8 cellular contexts compared by ENCODE assay signal in the genomic region with DNA sequence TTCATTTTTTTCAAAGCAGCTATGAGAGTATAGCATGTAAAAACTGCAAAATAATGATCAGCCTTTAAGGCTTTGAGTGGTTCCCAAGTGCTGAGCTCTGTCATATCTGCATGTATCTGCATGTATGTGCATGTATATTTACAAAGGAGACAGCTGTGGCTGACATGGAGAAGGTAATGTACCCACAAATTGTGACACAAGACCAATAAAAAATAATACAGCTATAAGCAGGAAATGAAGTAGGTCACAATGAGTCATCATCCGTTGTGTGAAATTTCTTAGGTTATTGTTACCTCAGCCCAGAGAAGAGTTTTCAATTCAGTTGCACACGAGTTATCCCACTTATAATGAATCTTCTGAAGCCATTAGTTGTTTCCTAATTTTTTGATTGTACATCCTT.
DNase-seq lines count a peak whose midpoint lies in the region; ATAC-seq and TF ChIP-seq lines count a peak whose summit lies in the region.

No MANE protein-coding gene starts in this region.

- DNase-seq in SK-N-SH (no peak), LNCaP clone FGC (ENCODE audit: low read depth) (peak; percentile 51), adipocyte (ENCODE audit: low read depth) (peak; percentile 7), myocyte (ENCODE audit: low read depth) (peak; percentile 20), AG08396 (ENCODE audit: low spot score) (no peak), NCI-H345 treated with DMSO at 0.1 percent for 48 hours (lab: John Stamatoyannopoulos, UW; ENCODE audit: unreplicated experiment) (no peak)

- TF ChIP-seq RAD21 in SK-N-SH (IDR thresholded peaks at IDR 0.05; ENCODE audit: low read length) = no peak

- H2AFZ ChIP-seq in SK-N-SH (ENCODE audit: low read depth) = peak overlapping the region; percentile 49; the same call in 1 of the 2 replicates

- 54% methylated on average over 2 of the region's 2 CpGs for WGBS in SK-N-SH (ENCODE audit: low lambda C conversion rate)

- TF ChIP-seq EP300 in SK-N-SH (IDR thresholded peaks at IDR 0.05; ENCODE audit: borderline replicate concordance in 1 of 2, low read depth in 1 of 2, low read length in 1 of 2) = no peak

- no peaks in the 10 kb centered on the region for H3F3A ChIP-seq in SK-N-SH (replicated peaks; ENCODE audit: insufficient read depth)

- H3K36me3 ChIP-seq in SK-N-SH (replicated peaks in 1 of 2; ENCODE audit: control insufficient read depth in 1 of 2, insufficient read depth in 2 of 2, low read length in 1 of 2) = no peaks in the 10 kb centered on the region
- H3K36me3 ChIP-seq in adipocyte (ENCODE audit: control insufficient read depth, insufficient read depth, low read length, severe bottlenecking) = no peaks in the 10 kb centered on the region

- ATAC-seq in SK-N-SH treated with all-trans-retinoic acid at 6 μM for 48 hours = no peak
- ATAC-seq in GM21526 (IDR thresholded peaks at IDR 0.05; ENCODE audit: low FRiP score, unreplicated experiment) = no peak

- no peak overlapping the region for H3K4me2 ChIP-seq in SK-N-SH

- H3K27me3 ChIP-seq in SK-N-SH (ENCODE audit: insufficient read depth) (no peaks in the 10 kb centered on the region), adipocyte (replicated peaks; ENCODE audit: control insufficient read depth, insufficient read depth, low read length) (no peaks in the 10 kb centered on the region)

- H3K9ac ChIP-seq in SK-N-SH = no peak overlapping the region
- no peak overlapping the region for H3K9ac ChIP-seq in adipocyte (ENCODE audit: low read length)

- H4K20me1 ChIP-seq in SK-N-SH (ENCODE audit: insufficient read depth) = no peaks in the 10 kb centered on the region

- H3K79me2 ChIP-seq in SK-N-SH (ENCODE audit: insufficient read depth) = no peaks in the 10 kb centered on the region

- peaks cover 0 to 11% of the 10 kb centered on the region in 2 experiments; a peak in 2 of 4 replicates for H3K4me1 ChIP-seq in SK-N-SH (ENCODE audit: control insufficient read depth in 1 of 2, insufficient read depth in 2 of 2, low read depth in 1 of 2, low read length in 1 of 2)
- H3K4me1 ChIP-seq in adipocyte (ENCODE audit: control insufficient read depth, insufficient read depth, low read length) = peaks cover 24% of the 10 kb centered on the region

- CTCF ChIA-PET in SK-N-SH (lab: Yijun Ruan, JAX) = interaction anchor here (0.6 to 1.7 kb wide), 2 partner anchors 613 to 734 kb away, joined by 3 to 4 read pairs; no protein-coding TSS in a partner anchor

- no peak overlapping the region for H3K27ac ChIP-seq in SK-N-SH (ENCODE audit: low read depth in 2 of 2, low read length in 1 of 2)

- H3K9me3 ChIP-seq in SK-N-SH = no peaks in the 10 kb centered on the region
- H3K9me3 ChIP-seq in adipocyte (ENCODE audit: control insufficient read depth, low read length) = no peaks in the 10 kb centered on the region

- TF ChIP-seq CTCF in SK-N-SH (IDR thresholded peaks at IDR 0.05) = no peak
- TF ChIP-seq CTCF in LNCaP clone FGC (IDR thresholded peaks at IDR 0.05; ENCODE audit: control insufficient read depth, extremely low read depth, insufficient read depth) = no peak

- POLR2A ChIA-PET in SK-N-SH (lab: Yijun Ruan, JAX) = no interaction called here

- H3K4me3 ChIP-seq in SK-N-SH (ENCODE audit: low read depth in 2 of 2, low read length in 1 of 2) (no peak overlapping the region), LNCaP clone FGC (ENCODE audit: low read depth, low read length) (no peak overlapping the region), adipocyte (ENCODE audit: low read length) (no peak overlapping the region)

- H3K9me2 ChIP-seq in SK-N-SH = no peaks in the 10 kb centered on the region

TF ChIP-seq in SK-N-SH, 30 proteins besides CTCF, POLR2A, EP300 and RAD21:
- TF ChIP-seq FOSL2 (IDR thresholded peaks at IDR 0.05; ENCODE audit: borderline replicate concordance, low read depth) (0 out of 2 replicates have a peak, but pooled peaks have one; percentile 11), FOXJ3 (CRISPR knock-in tag; IDR thresholded peaks at IDR 0.05) (no peak)

TF ChIP-seq in SK-N-SH treated with all-trans-retinoic acid at 6 μM for 48 hours, 23 proteins besides CTCF, POLR2A, EP300 and RAD21:
- TF ChIP-seq, protein P1, sequence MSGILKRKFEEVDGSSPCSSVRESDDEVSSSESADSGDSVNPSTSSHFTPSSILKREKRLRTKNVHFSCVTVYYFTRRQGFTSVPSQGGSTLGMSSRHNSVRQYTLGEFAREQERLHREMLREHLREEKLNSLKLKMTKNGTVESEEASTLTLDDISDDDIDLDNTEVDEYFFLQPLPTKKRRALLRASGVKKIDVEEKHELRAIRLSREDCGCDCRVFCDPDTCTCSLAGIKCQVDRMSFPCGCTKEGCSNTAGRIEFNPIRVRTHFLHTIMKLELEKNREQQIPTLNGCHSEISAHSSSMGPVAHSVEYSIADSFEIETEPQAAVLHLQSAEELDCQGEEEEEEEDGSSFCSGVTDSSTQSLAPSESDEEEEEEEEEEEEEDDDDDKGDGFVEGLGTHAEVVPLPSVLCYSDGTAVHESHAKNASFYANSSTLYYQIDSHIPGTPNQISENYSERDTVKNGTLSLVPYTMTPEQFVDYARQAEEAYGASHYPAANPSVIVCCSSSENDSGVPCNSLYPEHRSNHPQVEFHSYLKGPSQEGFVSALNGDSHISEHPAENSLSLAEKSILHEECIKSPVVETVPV (CRISPR knock-in tag; IDR thresholded peaks at IDR 0.05) = no peak
- TF ChIP-seq ZFP3 (CRISPR knock-in tag; IDR thresholded peaks at IDR 0.05) (no peak), ZC3H10 (CRISPR knock-in tag; IDR thresholded peaks at IDR 0.05) (no peak), ZFP30 (CRISPR knock-in tag; IDR thresholded peaks at IDR 0.05) (no peak), BACH2 (CRISPR knock-in tag; IDR thresholded peaks at IDR 0.05; ENCODE audit: borderline replicate concordance) (no peak), OSR1 (CRISPR knock-in tag; IDR thresholded peaks at IDR 0.05) (no peak), SNAI2 (CRISPR knock-in tag; IDR thresholded peaks at IDR 0.05) (no peak), PPARA (CRISPR knock-in tag; IDR thresholded peaks at IDR 0.05; ENCODE audit: borderline replicate concordance) (no peak), TCF4 (CRISPR knock-in tag; IDR thresholded peaks at IDR 0.05; ENCODE audit: borderline replicate concordance) (no peak), ISL1 (CRISPR knock-in tag; IDR thresholded peaks at IDR 0.05) (no peak), ZNF8 (CRISPR knock-in tag; IDR thresholded peaks at IDR 0.05) (no peak), GLIS3 (CRISPR knock-in tag; IDR thresholded peaks at IDR 0.05) (no peak)
- TF ChIP-seq, protein P2, sequence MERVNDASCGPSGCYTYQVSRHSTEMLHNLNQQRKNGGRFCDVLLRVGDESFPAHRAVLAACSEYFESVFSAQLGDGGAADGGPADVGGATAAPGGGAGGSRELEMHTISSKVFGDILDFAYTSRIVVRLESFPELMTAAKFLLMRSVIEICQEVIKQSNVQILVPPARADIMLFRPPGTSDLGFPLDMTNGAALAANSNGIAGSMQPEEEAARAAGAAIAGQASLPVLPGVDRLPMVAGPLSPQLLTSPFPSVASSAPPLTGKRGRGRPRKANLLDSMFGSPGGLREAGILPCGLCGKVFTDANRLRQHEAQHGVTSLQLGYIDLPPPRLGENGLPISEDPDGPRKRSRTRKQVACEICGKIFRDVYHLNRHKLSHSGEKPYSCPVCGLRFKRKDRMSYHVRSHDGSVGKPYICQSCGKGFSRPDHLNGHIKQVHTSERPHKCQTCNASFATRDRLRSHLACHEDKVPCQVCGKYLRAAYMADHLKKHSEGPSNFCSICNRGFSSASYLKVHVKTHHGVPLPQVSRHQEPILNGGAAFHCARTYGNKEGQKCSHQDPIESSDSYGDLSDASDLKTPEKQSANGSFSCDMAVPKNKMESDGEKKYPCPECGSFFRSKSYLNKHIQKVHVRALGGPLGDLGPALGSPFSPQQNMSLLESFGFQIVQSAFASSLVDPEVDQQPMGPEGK (CRISPR knock-in tag; IDR thresholded peaks at IDR 0.05; ENCODE audit: borderline replicate concordance) = no peak
TF ChIP-seq in SK-N-SH treated with all-trans-retinoic acid at 6 μM for 48 hours: peak in this region for 0.

Comparison
In these comparisons a context has a peak if more than half of its experiments do, and no peak if none do; other contexts are left out.
1. DNase-seq: peak in LNCaP clone FGC (single experiment), adipocyte (single experiment) and myocyte (single experiment); none in SK-N-SH (single experiment), AG08396 (single experiment) and NCI-H345 treated with DMSO at 0.1 percent for 48 hours (single experiment).